1 cellular context compared by ENCODE assay signal in the genomic region with DNA sequence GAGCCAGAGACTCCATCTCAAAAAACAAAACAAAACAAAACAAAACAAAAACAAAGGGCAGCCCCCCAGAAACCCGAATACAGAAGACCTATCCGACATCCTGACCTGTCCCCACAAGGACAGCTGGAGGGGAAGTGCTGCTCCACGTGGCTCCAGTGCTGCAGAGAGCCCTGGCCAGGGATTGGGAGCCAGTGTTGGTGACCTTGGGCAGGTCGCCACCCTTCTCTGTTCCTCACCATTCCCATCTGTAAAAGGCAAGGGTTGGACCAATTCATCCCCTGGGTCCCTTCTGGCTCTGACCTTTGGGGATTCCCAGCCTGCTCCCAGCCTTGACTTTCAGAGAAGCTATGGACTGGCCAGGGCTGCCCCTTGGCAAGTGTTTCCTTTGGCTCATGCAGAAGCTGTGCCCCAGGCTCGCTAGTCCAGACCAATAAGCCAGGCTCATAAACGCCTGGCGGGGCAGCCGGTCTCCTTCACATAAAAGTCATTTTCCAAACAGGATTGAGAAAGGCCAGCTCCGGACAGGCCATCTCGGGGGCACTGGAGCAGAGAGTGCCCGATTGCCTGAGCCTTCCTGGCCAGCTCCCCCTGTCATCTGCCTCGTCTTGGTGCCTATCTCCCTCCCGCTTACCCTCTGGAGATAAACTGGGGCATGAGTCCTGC.
TF ChIP-seq lines count a peak whose summit lies in the region.

No MANE protein-coding gene starts in this region.

TF ChIP-seq in IMR-90, 13 proteins besides CTCF, POLR2A, EP300 and RAD21 (continued from another document):
- TF ChIP-seq MXI1 (IDR thresholded peaks at IDR 0.05; ENCODE audit: borderline replicate concordance, low read depth, low read length) (no peak), CEBPB (IDR thresholded peaks at IDR 0.05; ENCODE audit: low read depth, low read length) (no peak), CHD1 (IDR thresholded peaks at IDR 0.05; ENCODE audit: low read depth, low read length) (no peak), BHLHE40 (IDR thresholded peaks at IDR 0.05; ENCODE audit: low read depth, low read length) (no peak), FOS (IDR thresholded peaks at IDR 0.05; ENCODE audit: low read depth, low read length) (no peak), SMC3 (IDR thresholded peaks at IDR 0.05; ENCODE audit: low read depth, low read length) (no peak), MAZ (IDR thresholded peaks at IDR 0.05; ENCODE audit: borderline replicate concordance, low read depth, low read length) (no peak)
